Comparison of ENCODE assay signal across 26 cellular contexts in genomic region chr14:51024377-51024776, GRCh38.
DNase-seq lines count a peak whose midpoint lies in the region; ATAC-seq and TF ChIP-seq lines count a peak whose summit lies in the region.
"Had no signal": no experiment of that assay in that cellular context is flagged by ENCODE, and none has a peak within 500 bp of the region (broad histone marks: within the 10 kb centered on the region; RNA-seq: fewer than 3 reads in every experiment).

No MANE protein-coding gene starts in this region.

- H3K27ac ChIP-seq in HEK293 (ENCODE audit: extremely low read depth, low read depth, low read length) (no peak overlapping the region), cingulate gyrus (ENCODE audit: low read depth, low read length) (peak overlapping the region; percentile 82), substantia nigra (ENCODE audit: low read depth, low read length, poor library complexity, severe bottlenecking) (peak overlapping the region; percentile 90)
- H3K27ac ChIP-seq: BLaER1, brain microvascular endothelial cell, epithelial cell of prostate, right atrium auricular region, stomach, upper lobe of left lung, WERI-Rb-1 had no signal

- POLR2A ChIA-PET in HEK293 (lab: Yijun Ruan, JAX), result no interaction called here

- H3K36me3 ChIP-seq in HEK293 (ENCODE audit: control insufficient read depth in 2 of 2, insufficient read depth in 1 of 2, low read length in 2 of 2), result peaks cover 0 to 9% of the 10 kb centered on the region in 2 experiments; a peak in 1 of 3 replicates
- H3K36me3 ChIP-seq: BLaER1, brain microvascular endothelial cell, right atrium auricular region, stomach, upper lobe of left lung had no signal

- peaks cover 33% of the 10 kb centered on the region for H3K4me1 Mint-ChIP-seq in mesothelial cell of epicardium
- H3K4me1 Mint-ChIP-seq in CD14-positive monocyte, result peaks cover 5% of the 10 kb centered on the region
- H3K4me1 Mint-ChIP-seq: activated naive CD8-positive, alpha-beta T cell treated with anti-CD3 and anti-CD28 coated beads, Interleukin-2, amount 10 ng/mL, durations not matched to agents 7 days and 5 days had no signal

- H3K9me3 Mint-ChIP-seq in mesothelial cell of epicardium (no peaks in the 10 kb centered on the region), CD14-positive monocyte (peaks cover 0 to 6% (median 2%) of the 10 kb centered on the region in 7 donors)
- H3K9me3 Mint-ChIP-seq: activated naive CD8-positive, alpha-beta T cell treated with anti-CD3 and anti-CD28 coated beads, Interleukin-2, amount 10 ng/mL, durations not matched to agents 7 days and 5 days; dendritic cell treated with granulocyte-macrophage colony-stimulating factor and Interleukin-4, amounts not matched to agents 40 ng/mL and 50 ng/mL, for 4 days; T-helper 2 cell treated with Interferon-gamma antibody and Interleukin-4, amounts not matched to agents 5 μg/mL and 100 μg/mL, for 36 hours had no signal

- ATAC-seq in GM21447 (IDR thresholded peaks at IDR 0.05; ENCODE audit: unreplicated experiment), result no peak

- intact Hi-C loops in CD14-positive monocyte (cut with micrococcal nuclease), result no loop called here

- H3K27me3 Mint-ChIP-seq in mesothelial cell of epicardium (ENCODE audit: low read depth), result peaks cover 6% of the 10 kb centered on the region
- no peaks in the 10 kb centered on the region for H3K27me3 Mint-ChIP-seq in CD14-positive monocyte (ENCODE audit: low read depth in 3 of 3)
- H3K27me3 Mint-ChIP-seq: dendritic cell treated with granulocyte-macrophage colony-stimulating factor and Interleukin-4, amounts not matched to agents 40 ng/mL and 50 ng/mL, for 4 days had no signal

- TF ChIP-seq CTCF in HEK293 (tag by site-specific recombination; IDR thresholded peaks at IDR 0.05) (no peak), mesothelial cell of epicardium (IDR thresholded peaks at IDR 0.05; ENCODE audit: unreplicated experiment) (no peak), CD14-positive monocyte (IDR thresholded peaks at IDR 0.05) (no peak)

- H3K27ac Mint-ChIP-seq in mesothelial cell of epicardium (peak overlapping the region; percentile 82), CD14-positive monocyte (no peak overlapping the region)
- H3K27ac Mint-ChIP-seq: activated naive CD8-positive, alpha-beta T cell treated with anti-CD3 and anti-CD28 coated beads, Interleukin-2, amount 10 ng/mL, durations not matched to agents 7 days and 5 days; dendritic cell treated with granulocyte-macrophage colony-stimulating factor and Interleukin-4, amounts not matched to agents 40 ng/mL and 50 ng/mL, for 4 days; T-helper 2 cell treated with Interferon-gamma antibody and Interleukin-4, amounts not matched to agents 5 μg/mL and 100 μg/mL, for 36 hours had no signal

- H3K9me3 ChIP-seq in HEK293 (ENCODE audit: control insufficient read depth, insufficient read depth, low read depth, low read length), result no peaks in the 10 kb centered on the region
- H3K9me3 ChIP-seq: right atrium auricular region, stomach, upper lobe of left lung had no signal

- no peaks in the 10 kb centered on the region for H3K36me3 Mint-ChIP-seq in mesothelial cell of epicardium
- no peaks in the 10 kb centered on the region for H3K36me3 Mint-ChIP-seq in CD14-positive monocyte

- no peak for DNase-seq in mesothelial cell of epicardium (ENCODE audit: low spot score in 2 of 2, unreplicated experiment in 2 of 2)
- no peak for DNase-seq in substantia nigra (lab: John Stamatoyannopoulos, UW)
- DNase-seq in cerebellum (ENCODE audit: low spot score), result no peak
- no peak for DNase-seq in CD14-positive monocyte (ENCODE audit: low spot score)
- no peak for DNase-seq in COLO668 (lab: John Stamatoyannopoulos, UW; ENCODE audit: unreplicated experiment)
- DNase-seq: activated CD4-positive, alpha-beta T cell treated with anti-CD3 and anti-CD28 coated beads, Interleukin-2, amount 50 U/mL, for 1 hour; activated naive CD8-positive, alpha-beta T cell treated with anti-CD3 and anti-CD28 coated beads, Interleukin-2, amount 10 ng/mL, durations not matched to agents 7 days and 5 days; brain microvascular endothelial cell; Calu3; H7; KBM-7; NCI-H1436; NCI-H510A treated with DMSO at 0.1 percent for 48 hours; occipital lobe; stimulated activated CD4-positive, alpha-beta T cell treated with anti-CD3 and anti-CD28 coated beads, Interleukin-12 subunit alpha, Interleukin-12 subunit beta, amount 100 ng/mL, for 4 hours; stomach; upper lobe of left lung; WERI-Rb-1 had no signal

- peaks cover 8% of the 10 kb centered on the region; the same call in 1 of the 2 replicates for H3K4me1 ChIP-seq in HEK293 (ENCODE audit: control insufficient read depth, insufficient read depth, low read length)
- H3K4me1 ChIP-seq: right atrium auricular region, upper lobe of left lung had no signal

- no peak overlapping the region for H3K4me3 ChIP-seq in HEK293 (ENCODE audit: low read depth, low read length)
- H3K4me3 ChIP-seq: BLaER1, right atrium auricular region, stomach, upper lobe of left lung had no signal

- CTCF ChIA-PET in HEK293 (lab: Yijun Ruan, JAX), result no interaction called here

- H3K4me3 Mint-ChIP-seq in mesothelial cell of epicardium, result no peak overlapping the region
- H3K4me3 Mint-ChIP-seq in CD14-positive monocyte, result no peak overlapping the region
- H3K4me3 Mint-ChIP-seq: activated naive CD8-positive, alpha-beta T cell treated with anti-CD3 and anti-CD28 coated beads, Interleukin-2, amount 10 ng/mL, durations not matched to agents 7 days and 5 days; dendritic cell treated with granulocyte-macrophage colony-stimulating factor and Interleukin-4, amounts not matched to agents 40 ng/mL and 50 ng/mL, for 4 days; T-helper 2 cell treated with Interferon-gamma antibody and Interleukin-4, amounts not matched to agents 5 μg/mL and 100 μg/mL, for 36 hours had no signal

TF ChIP-seq in HEK293, 187 proteins besides CTCF, POLR2A, EP300 and RAD21 (continues in another document):
- TF ChIP-seq PRDM6 (tag by site-specific recombination; IDR thresholded peaks at IDR 0.05) (peak; percentile 47; the same call in 1 of the 2 replicates), ZNF133 (tag by site-specific recombination; IDR thresholded peaks at IDR 0.05) (no peak), ZNF501 (tag by site-specific recombination; IDR thresholded peaks at IDR 0.05) (no peak), MYNN (tag by site-specific recombination; IDR thresholded peaks at IDR 0.05; ENCODE audit: borderline replicate concordance) (no peak), ZNF18 (tag by site-specific recombination; IDR thresholded peaks at IDR 0.05) (no peak), ZNF843 (tag by site-specific recombination; IDR thresholded peaks at IDR 0.05) (peak; percentile 34; the same call in 1 of the 2 replicates)
